ENCODE assay signal across 10 cellular contexts in genomic region chr2:219368690-219369108, GRCh38. TPM values are rescaled to one million over a fixed set of nuclear protein-coding genes. Genes with fewer than 3 reads are reported as not detected.
DNase-seq lines count a peak whose midpoint lies in the region; ATAC-seq and TF ChIP-seq lines count a peak whose summit lies in the region.
"Had no signal": no experiment of that assay in that cellular context is flagged by ENCODE, and none has a peak within 500 bp of the region (broad histone marks: within the 10 kb centered on the region; RNA-seq: fewer than 3 reads in every experiment).

No MANE protein-coding gene starts in this region.

- H3K36me3 Mint-ChIP-seq in osteocyte (ENCODE audit: unreplicated experiment) = peaks cover 4% of the 10 kb centered on the region

- ATAC-seq in HG02852 (IDR thresholded peaks at IDR 0.05; ENCODE audit: unreplicated experiment) = no peak

- no peak for TF ChIP-seq CTCF in fibroblast of villous mesenchyme (IDR thresholded peaks at IDR 0.05; ENCODE audit: insufficient read depth, low read depth, low read length)
- no peak for TF ChIP-seq CTCF in osteocyte (IDR thresholded peaks at IDR 0.05)

- peak overlapping the region; percentile 74 for H3K27ac Mint-ChIP-seq in osteocyte (ENCODE audit: unreplicated experiment)

- no peaks in the 10 kb centered on the region for H3K27me3 Mint-ChIP-seq in osteocyte (ENCODE audit: unreplicated experiment)
- H3K27me3 Mint-ChIP-seq: central memory CD8-positive, alpha-beta T cell had no signal

- peaks cover 13% of the 10 kb centered on the region for H3K4me1 Mint-ChIP-seq in osteocyte (ENCODE audit: unreplicated experiment)
- H3K4me1 Mint-ChIP-seq: central memory CD8-positive, alpha-beta T cell had no signal

- peak overlapping the region; percentile 5 for H3K4me3 Mint-ChIP-seq in osteocyte (ENCODE audit: unreplicated experiment)
- H3K4me3 Mint-ChIP-seq: central memory CD8-positive, alpha-beta T cell had no signal

- no peaks in the 10 kb centered on the region for H3K9me3 Mint-ChIP-seq in osteocyte (ENCODE audit: unreplicated experiment)
- H3K9me3 Mint-ChIP-seq: central memory CD8-positive, alpha-beta T cell had no signal

- DNase-seq in COLO829 (ENCODE audit: low spot score) (peak; percentile 35), SW480 (ENCODE audit: low spot score) (peak; percentile 24), fibroblast of villous mesenchyme (ENCODE audit: low read depth) (peak; percentile 90), osteocyte (ENCODE audit: extremely low spot score, unreplicated experiment) (no peak), putamen (ENCODE audit: low spot score) (no peak), NCI-H2227 treated with DMSO at 0.1 percent for 48 hours (lab: John Stamatoyannopoulos, UW) (no peak)
- no peak for DNase-seq in stimulated activated naive CD4-positive, alpha-beta T cell treated with Interleukin-2 at 50 U/mL for 16 hours (lab: John Stamatoyannopoulos, UW)
- DNase-seq: activated CD4-positive, alpha-beta T cell treated with anti-CD3 and anti-CD28 coated beads for 1 hour had no signal

- peak overlapping the region; percentile 39 for H3K4me3 ChIP-seq in fibroblast of villous mesenchyme (ENCODE audit: low read depth, low read length)

RNA-seq across cellular contexts. Expression of gene DNPEP, which starts 19.0 kb away (rescaled TPM):
- total RNA-seq in fibroblast of villous mesenchyme (64.8 and 65.7 TPM in 2 replicates), osteocyte (58.1 and 73.2 TPM in 2 replicates)

RNA-seq across cellular contexts. Expression of gene RESP18, which starts 36.2 kb away (rescaled TPM):
- total RNA-seq in fibroblast of villous mesenchyme = not detected in 2 replicates
- total RNA-seq in osteocyte = not detected in 2 replicates

RNA-seq across cellular contexts. Expression of gene DES, which starts 49.5 kb away (rescaled TPM):
- 20.7 and 35.8 TPM in 2 replicates for total RNA-seq in fibroblast of villous mesenchyme
- not detected in 2 replicates for total RNA-seq in osteocyte

RNA-seq across cellular contexts. Expression of gene PTPRN, which starts 59.5 kb away (rescaled TPM):
- total RNA-seq in fibroblast of villous mesenchyme = 0.86 and 0.97 TPM in 2 replicates
- total RNA-seq in osteocyte = 0.24 TPM in 1 of 2 replicates, not detected in the other

Comparison
In these comparisons a context has a peak if more than half of its experiments do, and no peak if none do; other contexts are left out.
1. DNase-seq: peak in COLO829 (single experiment), SW480 (single experiment) and fibroblast of villous mesenchyme (single experiment); none in osteocyte (single experiment), putamen (single experiment), stimulated activated naive CD4-positive, alpha-beta T cell treated with Interleukin-2 at 50 U/mL for 16 hours (single experiment) and NCI-H2227 treated with DMSO at 0.1 percent for 48 hours (single experiment).
2. RNA of gene DES, which starts 49.5 kb away (total RNA-seq): 20.7 to 35.8 TPM in fibroblast of villous mesenchyme; not detected in osteocyte; every median in the first group is over 10 times any median in the second.